Comparison of ENCODE assay signal across 2 cellular contexts in the genomic region with DNA sequence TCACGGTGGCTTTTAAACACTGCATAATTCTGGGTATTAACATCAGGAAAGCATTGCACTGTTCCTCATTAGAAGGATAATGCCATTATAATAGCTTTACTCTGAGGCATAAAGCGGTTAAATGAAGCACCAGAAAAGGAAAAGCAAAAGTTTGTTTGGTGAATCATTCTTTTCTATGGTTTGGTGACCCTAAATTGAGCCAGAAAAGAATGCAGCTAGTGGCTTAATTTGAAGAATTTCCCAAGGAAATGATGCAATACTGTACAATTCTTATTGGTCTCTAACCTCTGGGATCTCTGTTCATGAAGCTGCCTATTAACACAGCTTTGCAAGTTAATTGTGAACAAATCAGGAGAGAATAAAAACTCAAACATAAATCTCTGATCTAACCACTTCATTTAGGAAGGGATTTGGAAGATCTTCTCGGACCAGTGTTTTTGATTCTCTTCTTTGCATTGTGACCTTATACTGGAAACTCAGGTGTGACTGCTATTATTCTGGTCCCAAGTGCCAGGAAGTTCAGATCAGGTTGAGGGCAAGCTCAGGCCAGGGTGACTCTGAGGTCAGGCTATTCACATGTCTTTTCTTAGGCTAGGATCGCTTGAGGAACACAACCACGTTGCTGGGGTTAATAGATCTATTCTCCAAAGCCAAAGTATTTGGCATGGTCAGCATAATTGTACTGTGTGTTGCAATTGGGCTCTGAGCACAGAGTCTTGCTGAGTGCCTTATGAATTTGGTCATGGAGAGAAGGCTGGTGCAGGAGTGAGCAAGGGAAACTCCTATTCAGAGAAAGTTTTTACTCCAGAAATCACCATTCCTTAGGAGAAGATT.
A peak's percentile ranks its signal among the peaks of the same experiment; 100 is the strongest.
TF ChIP-seq lines count a peak whose summit lies in the region.

No MANE protein-coding gene starts in this region.

TF ChIP-seq in IMR-90, 13 proteins besides CTCF, POLR2A, EP300 and RAD21:
- TF ChIP-seq RCOR1 (IDR thresholded peaks at IDR 0.05; ENCODE audit: insufficient replicate concordance, low read length) (no peak), CHD1 (IDR thresholded peaks at IDR 0.05; ENCODE audit: low read depth, low read length) (no peak), CEBPB (IDR thresholded peaks at IDR 0.05; ENCODE audit: low read depth, low read length) (peak; percentile 99), NFE2L2 (IDR thresholded peaks at IDR 0.05; ENCODE audit: low read depth, low read length) (no peak), RFX5 (IDR thresholded peaks at IDR 0.05; ENCODE audit: low read depth, low read length) (no peak), BHLHE40 (IDR thresholded peaks at IDR 0.05; ENCODE audit: low read depth, low read length) (0 out of 2 replicates have a peak, but pooled peaks have one; percentile 32), MAFK (IDR thresholded peaks at IDR 0.05; ENCODE audit: low read depth, low read length) (peak; percentile 99), FOS (IDR thresholded peaks at IDR 0.05; ENCODE audit: low read depth, low read length) (peak; percentile 78), MXI1 (IDR thresholded peaks at IDR 0.05; ENCODE audit: borderline replicate concordance, low read depth, low read length) (no peak)
- TF ChIP-seq, protein P1, sequence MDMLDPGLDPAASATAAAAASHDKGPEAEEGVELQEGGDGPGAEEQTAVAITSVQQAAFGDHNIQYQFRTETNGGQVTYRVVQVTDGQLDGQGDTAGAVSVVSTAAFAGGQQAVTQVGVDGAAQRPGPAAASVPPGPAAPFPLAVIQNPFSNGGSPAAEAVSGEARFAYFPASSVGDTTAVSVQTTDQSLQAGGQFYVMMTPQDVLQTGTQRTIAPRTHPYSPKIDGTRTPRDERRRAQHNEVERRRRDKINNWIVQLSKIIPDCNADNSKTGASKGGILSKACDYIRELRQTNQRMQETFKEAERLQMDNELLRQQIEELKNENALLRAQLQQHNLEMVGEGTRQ (IDR thresholded peaks at IDR 0.05; ENCODE audit: low read depth, low read length), result no peak

TF ChIP-seq in GM12878, 131 proteins besides CTCF, POLR2A, EP300 and RAD21:
- TF ChIP-seq JUNB (IDR thresholded peaks at IDR 0.05) (peak; percentile 3; the same call in 1 of the 2 replicates), PAX8 (IDR thresholded peaks at IDR 0.05) (no peak), CEBPB (IDR thresholded peaks at IDR 0.05; ENCODE audit: borderline replicate concordance in 1 of 2, low read depth in 2 of 2, low read length in 2 of 2) (peak in 1 of 2 experiments; percentile 8; a peak in 1 of 4 replicates), RUNX3 (IDR thresholded peaks at IDR 0.05; ENCODE audit: low read length) (peak; percentile 43; the same call in 1 of the 2 replicates), NFIC (IDR thresholded peaks at IDR 0.05; ENCODE audit: low read depth, low read length) (0 out of 2 replicates have a peak, but pooled peaks have one; percentile 48)
- TF ChIP-seq, protein P2, sequence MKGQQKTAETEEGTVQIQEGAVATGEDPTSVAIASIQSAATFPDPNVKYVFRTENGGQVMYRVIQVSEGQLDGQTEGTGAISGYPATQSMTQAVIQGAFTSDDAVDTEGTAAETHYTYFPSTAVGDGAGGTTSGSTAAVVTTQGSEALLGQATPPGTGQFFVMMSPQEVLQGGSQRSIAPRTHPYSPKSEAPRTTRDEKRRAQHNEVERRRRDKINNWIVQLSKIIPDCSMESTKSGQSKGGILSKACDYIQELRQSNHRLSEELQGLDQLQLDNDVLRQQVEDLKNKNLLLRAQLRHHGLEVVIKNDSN (IDR thresholded peaks at IDR 0.05; ENCODE audit: borderline replicate concordance, extremely low read length, insufficient read depth, low read depth, low read length), result no peak
